ENCODE assay signal across 8 cellular contexts in the genomic region with DNA sequence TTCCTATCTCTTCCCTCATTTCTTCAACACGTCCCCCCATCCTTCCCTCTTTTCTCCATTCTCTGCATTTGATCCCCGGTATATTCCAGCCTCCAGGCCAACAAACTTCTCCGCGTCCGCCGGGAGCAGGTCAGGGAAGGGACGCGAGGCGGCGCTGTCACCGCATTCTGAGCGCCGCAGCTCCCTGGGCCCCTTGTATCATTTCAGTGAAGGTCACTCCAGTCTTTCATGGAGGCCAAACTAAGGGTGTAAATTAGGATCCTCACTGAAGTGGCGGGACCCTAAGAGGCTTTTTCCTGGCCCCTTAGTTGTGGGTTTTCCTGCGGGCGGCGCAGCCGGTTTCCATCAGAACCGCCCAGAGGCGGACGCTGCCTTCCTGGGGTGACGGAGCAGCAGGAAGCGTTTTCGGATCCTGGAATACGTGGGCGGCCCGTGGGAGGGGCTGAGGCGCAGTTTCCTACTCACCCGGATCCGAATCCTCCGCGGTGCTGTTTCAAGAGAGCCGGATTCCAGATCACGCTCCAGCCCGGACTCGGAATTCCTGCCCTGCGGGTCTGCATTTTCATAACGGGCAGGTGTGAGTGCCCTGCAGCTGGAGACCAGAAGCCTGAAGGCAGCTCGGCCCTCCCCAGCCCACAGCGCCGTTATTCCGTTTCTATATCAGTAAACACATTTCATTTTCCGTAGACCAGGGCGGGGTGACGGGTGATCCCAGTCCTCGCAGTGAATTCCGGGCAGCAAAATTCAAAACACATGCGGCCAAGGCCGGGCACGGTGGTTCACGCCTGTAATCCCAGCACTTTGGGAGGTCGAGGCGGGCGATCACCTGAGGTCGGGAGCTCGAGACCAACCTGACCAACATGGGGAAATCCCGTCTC. TPM values are rescaled to one million over a fixed set of nuclear protein-coding genes. Genes with fewer than 3 reads are reported as not detected.
DNase-seq lines count a peak whose midpoint lies in the region; ATAC-seq lines count a peak whose summit lies in the region.

No MANE protein-coding gene starts in this region.

- peaks cover 0 to 21% of the 10 kb centered on the region in 2 donors for H3K36me3 Mint-ChIP-seq in CD4-positive, alpha-beta memory T cell

- peak overlapping the region; percentile 75 to 97 (median 89) for H3K27ac Mint-ChIP-seq in CD4-positive, alpha-beta memory T cell

- H3K9me3 Mint-ChIP-seq in CD4-positive, alpha-beta memory T cell, result peaks cover 0 to 1% (median 0%) of the 10 kb centered on the region in 8 donors

- no peaks in the 10 kb centered on the region for H3K9me3 ChIP-seq in CD4-positive, alpha-beta memory T cell (ENCODE audit: control insufficient read depth in 1 of 2, low read length in 2 of 2)
- no peaks in the 10 kb centered on the region for H3K9me3 ChIP-seq in mesodermal cell (ENCODE audit: control insufficient read depth, low read length)

- ATAC-seq in HG03095 (IDR thresholded peaks at IDR 0.05; ENCODE audit: unreplicated experiment), result no peak

- no peaks in the 10 kb centered on the region for H3K36me3 ChIP-seq in CD4-positive, alpha-beta memory T cell (ENCODE audit: insufficient read depth, low read length)
- no peaks in the 10 kb centered on the region for H3K36me3 ChIP-seq in mesodermal cell (ENCODE audit: control insufficient read depth, insufficient read depth, low read length)

- POLR2A ChIA-PET in CD4-positive, alpha-beta memory T cell (lab: Charles Lee; ENCODE audit: partially characterized antibody), result interaction anchor here (0.6 to 5.1 kb wide), 29 partner anchors 8 to 1332 kb away, joined by 3 to 33 read pairs (median 3); a partner anchor contains a TSS

- peak overlapping the region; percentile 45 to 71 for H3K4me3 ChIP-seq in CD4-positive, alpha-beta memory T cell (ENCODE audit: low read length in 2 of 2)
- peak overlapping the region; percentile 66 for H3K4me3 ChIP-seq in mesodermal cell (ENCODE audit: extremely low read depth, insufficient read depth, low read length, poor library complexity, severe bottlenecking)

- peaks cover 35 to 72% (median 54%) of the 10 kb centered on the region in 4 donors for H3K4me1 Mint-ChIP-seq in CD4-positive, alpha-beta memory T cell

- no peaks in the 10 kb centered on the region for H3K27me3 Mint-ChIP-seq in CD4-positive, alpha-beta memory T cell

- H3K27me3 ChIP-seq in CD4-positive, alpha-beta memory T cell (ENCODE audit: insufficient read depth, low read length), result no peaks in the 10 kb centered on the region

- intact Hi-C loops in CD4-positive, alpha-beta memory T cell (cut with micrococcal nuclease), result loop anchor here (1.0 to 5.0 kb wide), 3 partner anchors 43 to 197 kb away; a partner anchor contains a TSS

- H3K4me3 Mint-ChIP-seq in CD4-positive, alpha-beta memory T cell, result peak overlapping the region; percentile 86 to 98 (median 97)

- CTCF ChIA-PET in CD4-positive, alpha-beta memory T cell (lab: Charles Lee; ENCODE audit: partially characterized antibody), result interaction anchor here (0.7 to 9.0 kb wide), 10 partner anchors 13 to 69 kb away, joined by 3 to 131 read pairs (median 4); no protein-coding TSS in a partner anchor

- peaks cover 60% of the 10 kb centered on the region for H3K4me1 ChIP-seq in CD4-positive, alpha-beta memory T cell (ENCODE audit: insufficient read depth, low read length)
- peaks cover 24% of the 10 kb centered on the region for H3K4me1 ChIP-seq in mesodermal cell (ENCODE audit: control insufficient read depth, insufficient read depth, low read length, poor library complexity, severe bottlenecking)

- DNase-seq in CD4-positive, alpha-beta memory T cell, result peak; percentile 53 to 62 (median 58)
- DNase-seq in GOT3 (lab: John Stamatoyannopoulos, UW) (peak; percentile 79), NOMO-1 (lab: John Stamatoyannopoulos, UW; ENCODE audit: unreplicated experiment in 2 of 2) (peak; percentile 78 to 86), epithelial cell of prostate (ENCODE audit: low read depth, low spot score) (peak; percentile 68)
- DNase-seq in activated T-cell treated with anti-CD3 and anti-CD28 coated beads, Interleukin-2, amount 50 U/mL, for 1 hour, result peak; percentile 70
- DNase-seq in stimulated activated CD8-positive, alpha-beta memory T cell treated with anti-CD3 and anti-CD28 coated beads, Interleukin-12 subunit alpha, Interleukin-12 subunit beta, amount 100 ng/mL, for 4 hours (ENCODE audit: low read depth), result peak; percentile 48

- peak overlapping the region; percentile 76 for H3K27ac ChIP-seq in CD4-positive, alpha-beta memory T cell (ENCODE audit: low read depth, low read length)
- H3K27ac ChIP-seq in epithelial cell of prostate, result peak overlapping the region; percentile 89
- peak overlapping the region; percentile 95 for H3K27ac ChIP-seq in mesodermal cell (ENCODE audit: low read depth, low read length, severe bottlenecking)

- 1% methylated on average over 46 to 49 of the region's 57 CpGs for WGBS in mesodermal cell (ENCODE audit: insufficient coverage in 2 of 2), 2 experiments

RNA-seq across cellular contexts. Expression of a gene that starts 3.6 kb away (rescaled TPM):
- total RNA-seq in CD4-positive, alpha-beta memory T cell, result 10 to 100 TPM; 18.5 to 21.2 TPM
- 1 to 10 TPM; 3.5 to 5.4 TPM for polyA plus RNA-seq in CD4-positive, alpha-beta memory T cell
- 43.7 TPM for polyA plus RNA-seq in mesodermal cell (2013, experiment 1 of 2)
- 32.7 TPM for polyA plus RNA-seq in mesodermal cell (2013, experiment 2 of 2)

RNA-seq across cellular contexts. Expression of a gene that starts 42.8 kb away (rescaled TPM):
- 1,000 to 10,000 TPM; 5,565 to 5,762 TPM for total RNA-seq in CD4-positive, alpha-beta memory T cell
- polyA plus RNA-seq in CD4-positive, alpha-beta memory T cell, result 1,000 to 10,000 TPM; 6,650 to 9,105 TPM
- 105 TPM for polyA plus RNA-seq in mesodermal cell (2013, experiment 1 of 2)
- 81.9 TPM for polyA plus RNA-seq in mesodermal cell (2013, experiment 2 of 2)
